Comparison of ENCODE assay signal across 15 cellular contexts in the genomic region with DNA sequence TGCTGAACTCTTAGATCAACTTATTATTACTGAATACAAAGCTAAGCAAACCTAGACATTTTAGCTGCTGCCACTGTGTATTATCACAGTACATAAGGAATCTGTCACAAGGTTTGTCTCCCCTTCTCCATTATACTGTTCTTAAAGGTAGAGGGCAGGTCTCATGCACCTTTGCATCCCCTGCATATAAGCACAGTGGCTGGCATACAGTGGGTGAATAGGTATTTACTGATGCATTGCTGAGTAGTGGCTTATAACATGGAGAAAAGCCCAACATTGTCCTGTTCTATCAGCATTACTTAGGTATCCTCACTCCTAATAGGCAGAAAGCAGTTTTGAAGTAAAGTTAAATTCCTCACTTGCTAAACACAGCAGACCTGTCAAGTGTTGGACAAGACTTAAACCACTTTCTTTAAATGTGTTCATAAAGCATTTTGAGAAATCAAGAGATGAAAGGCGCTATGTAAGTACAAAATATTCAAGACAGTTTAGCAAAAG. TPM values are rescaled to one million over a fixed set of nuclear protein-coding genes. Genes with fewer than 3 reads are reported as not detected.
A peak's percentile ranks its signal among the peaks of the same experiment; 100 is the strongest.
DNase-seq lines count a peak whose midpoint lies in the region; ATAC-seq, FAIRE-seq and TF ChIP-seq lines count a peak whose summit lies in the region.
"Had no signal": no experiment of that assay in that cellular context is flagged by ENCODE, and none has a peak within 500 bp of the region (broad histone marks: within the 10 kb centered on the region; RNA-seq: fewer than 3 reads in every experiment).

No MANE protein-coding gene starts in this region.

- no peak for TF ChIP-seq EP300 in K562 (IDR thresholded peaks at IDR 0.05; ENCODE audit: low read length)

- FAIRE-seq in GM18507 (lab: Jason Lieb, UNC), result peak; percentile 36
- no peak for FAIRE-seq in K562 (lab: Jason Lieb, UNC)

- no TSS peak for BruUV-seq in K562 (replicated peaks; lab: Mats Ljungman, UMichigan)

- no peaks in the 10 kb centered on the region for H3K9me3 ChIP-seq in CD4-positive, alpha-beta T cell (ENCODE audit: control insufficient read depth, low read length)
- no peaks in the 10 kb centered on the region for H3K9me3 ChIP-seq in K562 (replicated peaks; ENCODE audit: control insufficient read depth, insufficient read depth, low read depth, low read length)
- no peaks in the 10 kb centered on the region for H3K9me3 ChIP-seq in right atrium auricular region

- no peaks in the 10 kb centered on the region for H4K20me1 ChIP-seq in K562 (replicated peaks; ENCODE audit: control insufficient read depth, insufficient read depth, low read length)

- intact Hi-C loops in CD4-positive, alpha-beta T cell (cut with DNase I, micrococcal nuclease), result loop anchor here in 1 of 2 experiments (10.0 kb wide), 1 partner anchor 606 kb away; no protein-coding TSS in a partner anchor
- intact Hi-C loops in K562 (cut with micrococcal nuclease), result no loop called here

- H3K36me3 Mint-ChIP-seq in activated T-cell treated with anti-CD3 and anti-CD28 coated beads, Interleukin-2, amount 50 U/mL, for 72 hours (ENCODE audit: insufficient read depth in 2 of 2), result peaks cover 2 to 22% of the 10 kb centered on the region in 2 donors
- peaks cover 15% of the 10 kb centered on the region for H3K36me3 Mint-ChIP-seq in activated T-cell treated with anti-CD3 and anti-CD28 coated beads, Interleukin-2, amount 50 U/mL, for 4 hours (ENCODE audit: insufficient read depth)
- peaks cover 52% of the 10 kb centered on the region for H3K36me3 Mint-ChIP-seq in CD4-positive, alpha-beta T cell (ENCODE audit: low read depth)

- no peaks in the 10 kb centered on the region for H3K9me3 Mint-ChIP-seq in activated T-cell treated with anti-CD3 and anti-CD28 coated beads, Interleukin-2, amount 50 U/mL, for 72 hours
- no peaks in the 10 kb centered on the region for H3K9me3 Mint-ChIP-seq in activated T-cell treated with anti-CD3 and anti-CD28 coated beads, Interleukin-2, amount 50 U/mL, for 4 hours
- no peaks in the 10 kb centered on the region for H3K9me3 Mint-ChIP-seq in CD4-positive, alpha-beta T cell
- H3K9me3 Mint-ChIP-seq: CD4-positive, alpha-beta memory T cell; IgD-negative memory B cell had no signal

- in situ Hi-C loops in K562 (cut with MboI), result loop anchor here (25.0 kb wide), 1 partner anchor 371 kb away; no protein-coding TSS in a partner anchor

- no peak overlapping the region for H3K27ac ChIP-seq in CD4-positive, alpha-beta T cell (ENCODE audit: low read depth, low read length)
- no peak overlapping the region for H3K27ac ChIP-seq in K562 (ENCODE audit: extremely low read depth, low read depth, low read length)
- H3K27ac ChIP-seq in right atrium auricular region, result no peak overlapping the region

- TF ChIP-seq POLR2A in K562 (conservative IDR thresholded peaks at IDR 0.05), result no peak

- peaks cover 48% of the 10 kb centered on the region for H3K36me3 ChIP-seq in K562 (ENCODE audit: control insufficient read depth, insufficient read depth, low read length)
- peaks cover 53% of the 10 kb centered on the region for H3K36me3 ChIP-seq in right atrium auricular region

- no peak overlapping the region for H3K4me2 ChIP-seq in K562 (ENCODE audit: insufficient read depth, low read length)

- 88% methylated on average over 1 of the region's 1 CpG for WGBS in K562 (ENCODE audit: insufficient coverage, low coverage, missing lambda C conversion rate)

- CTCF ChIA-PET in CD4-positive, alpha-beta T cell (lab: Charles Lee), result no interaction called here
- CTCF ChIA-PET in K562 (lab: Yijun Ruan, JAX; ENCODE audit: low intra/inter-chr PET ratio), result no interaction called here

- no peaks in the 10 kb centered on the region for H3K27me3 ChIP-seq in CD4-positive, alpha-beta T cell (ENCODE audit: control insufficient read depth, insufficient read depth, low read length)
- H3K27me3 ChIP-seq in K562 (ENCODE audit: control insufficient read depth in 2 of 2, insufficient read depth in 2 of 2, low read length in 2 of 2), result no peaks in the 10 kb centered on the region
- H3K27me3 ChIP-seq in right atrium auricular region, result no peaks in the 10 kb centered on the region

- TF ChIP-seq RAD21 in K562 (CRISPR knock-in tag; conservative IDR thresholded peaks at IDR 0.05 in 1 of 2, IDR thresholded peaks at IDR 0.05 in 1 of 2), result no peak

- DNase-seq in activated T-cell treated with anti-CD3 and anti-CD28 coated beads, Interleukin-2, amount 50 U/mL, for 72 hours, result no peak
- no peak for DNase-seq in activated T-cell treated with anti-CD3 and anti-CD28 coated beads, Interleukin-2, amount 50 U/mL, for 4 hours
- no peak for DNase-seq in CD4-positive, alpha-beta T cell
- DNase-seq in GM18507 (ENCODE audit: extremely low spot score, insufficient read length, low read depth) (no peak), K562 (ENCODE audit: extremely low read depth in 1 of 4, low spot score in 3 of 4) (no peak), foreskin fibroblast (no peak), AG08395 (ENCODE audit: low spot score) (no peak), right atrium auricular region (ENCODE audit: low spot score) (no peak)
- DNase-seq: ACHN; C1 segment of cervical spinal cord; CD4-positive, alpha-beta memory T cell; DMS79; H7 had no signal

- no peak overlapping the region for H3K9ac ChIP-seq in K562 (ENCODE audit: insufficient read depth in 1 of 2, low read depth in 2 of 2, low read length in 2 of 2)

- H3K4me3 ChIP-seq in K562, result no peak overlapping the region
- no peak overlapping the region for H3K4me3 ChIP-seq in foreskin fibroblast (ENCODE audit: low read depth in 1 of 2, low read length in 2 of 2)
- H3K4me3 ChIP-seq in right atrium auricular region, result no peak overlapping the region

- H2AFZ ChIP-seq in K562 (ENCODE audit: low read depth, low read length), result no peak overlapping the region

- no peaks in the 10 kb centered on the region for H3K9me1 ChIP-seq in K562 (ENCODE audit: control insufficient read depth, insufficient read depth, low read length)

- no peak for TF ChIP-seq CTCF in CD4-positive, alpha-beta T cell (IDR thresholded peaks at IDR 0.05)
- TF ChIP-seq CTCF in K562 (IDR thresholded peaks at IDR 0.05 in 2 of 3, conservative IDR thresholded peaks at IDR 0.05 in 1 of 3; ENCODE audit: insufficient read depth in 2 of 3, low read depth in 1 of 3, low read length in 3 of 3) (no peak), foreskin fibroblast (IDR thresholded peaks at IDR 0.05; ENCODE audit: low read depth, low read length) (no peak), right atrium auricular region (IDR thresholded peaks at IDR 0.05) (no peak)

- peak overlapping the region; percentile 27 for H3K27ac Mint-ChIP-seq in activated T-cell treated with anti-CD3 and anti-CD28 coated beads, Interleukin-2, amount 50 U/mL, for 72 hours
- peak overlapping the region; percentile 13 for H3K27ac Mint-ChIP-seq in CD4-positive, alpha-beta T cell
- H3K27ac Mint-ChIP-seq: B cell; CD4-positive, alpha-beta memory T cell; IgD-negative memory B cell had no signal

- H3K4me1 ChIP-seq in K562 (replicated peaks in 1 of 2; ENCODE audit: control insufficient read depth in 2 of 2, insufficient read depth in 2 of 2, low read length in 2 of 2) (no peaks in the 10 kb centered on the region), right atrium auricular region (no peaks in the 10 kb centered on the region)

- H3K79me2 ChIP-seq in K562 (ENCODE audit: control insufficient read depth, insufficient read depth, low read length), result no peaks in the 10 kb centered on the region

- no peak for ATAC-seq in activated T-cell treated with anti-CD3 and anti-CD28 coated beads, Interleukin-2, amount 50 U/mL, for 72 hours (replicated peaks in 1 of 2)
- ATAC-seq in activated T-cell treated with anti-CD3 and anti-CD28 coated beads, Interleukin-2, amount 50 U/mL, for 4 hours, result no peak
- ATAC-seq in CD4-positive, alpha-beta T cell (ENCODE audit: poor library complexity), result no peak
- ATAC-seq in K562, result peak; percentile 15; the same call in 2 of the 3 replicates

- no peaks in the 10 kb centered on the region for H3K4me1 Mint-ChIP-seq in activated T-cell treated with anti-CD3 and anti-CD28 coated beads, Interleukin-2, amount 50 U/mL, for 72 hours (ENCODE audit: low read depth)
- H3K4me1 Mint-ChIP-seq in activated T-cell treated with anti-CD3 and anti-CD28 coated beads, Interleukin-2, amount 50 U/mL, for 4 hours (ENCODE audit: low read depth), result peaks cover under 1% of the 10 kb centered on the region
- no peaks in the 10 kb centered on the region for H3K4me1 Mint-ChIP-seq in CD4-positive, alpha-beta T cell (ENCODE audit: low read depth)
- H3K4me1 Mint-ChIP-seq: B cell had no signal

- H3K27me3 Mint-ChIP-seq in activated T-cell treated with anti-CD3 and anti-CD28 coated beads, Interleukin-2, amount 50 U/mL, for 72 hours (ENCODE audit: low read depth), result no peaks in the 10 kb centered on the region
- H3K27me3 Mint-ChIP-seq in activated T-cell treated with anti-CD3 and anti-CD28 coated beads, Interleukin-2, amount 50 U/mL, for 4 hours (ENCODE audit: low read depth), result no peaks in the 10 kb centered on the region
- H3K27me3 Mint-ChIP-seq in CD4-positive, alpha-beta T cell, result no peaks in the 10 kb centered on the region
- H3K27me3 Mint-ChIP-seq: B cell; CD4-positive, alpha-beta memory T cell; IgD-negative memory B cell had no signal

- H3K4me3 Mint-ChIP-seq in activated T-cell treated with anti-CD3 and anti-CD28 coated beads, Interleukin-2, amount 50 U/mL, for 72 hours, result no peak overlapping the region
- no peak overlapping the region for H3K4me3 Mint-ChIP-seq in activated T-cell treated with anti-CD3 and anti-CD28 coated beads, Interleukin-2, amount 50 U/mL, for 4 hours
- no peak overlapping the region for H3K4me3 Mint-ChIP-seq in CD4-positive, alpha-beta T cell
- H3K4me3 Mint-ChIP-seq: B cell; CD4-positive, alpha-beta memory T cell; IgD-negative memory B cell had no signal

- POLR2A ChIA-PET in CD4-positive, alpha-beta T cell (lab: Charles Lee), result no interaction called here
- POLR2A ChIA-PET in K562 (lab: Yijun Ruan, JAX), result interaction anchor here (0.7 kb wide), 1 partner anchor 33 kb away, joined by 3 read pairs; no protein-coding TSS in a partner anchor

RNA-seq across cellular contexts. Expression of gene SF3B1, which starts 43.6 kb away (rescaled TPM):
- 100 to 1,000 TPM; 272 to 284 TPM for total RNA-seq in activated T-cell treated with anti-CD3 and anti-CD28 coated beads, Interleukin-2, amount 50 U/mL, for 72 hours
- total RNA-seq in activated T-cell treated with anti-CD3 and anti-CD28 coated beads, Interleukin-2, amount 50 U/mL, for 4 hours, result 100 to 1,000 TPM; 242 to 249 (median 243) TPM
- total RNA-seq in CD4-positive, alpha-beta T cell, result 100 to 1,000 TPM; 498 to 529 TPM
- total RNA-seq in K562 (2011; cell fraction: chromatin; rRNA removed; ENCODE audit: low replicate concordance), result 275 and 561 TPM in 2 replicates
- 81.5 and 115 TPM in 2 replicates for total RNA-seq in K562 (2011; cell fraction: nucleolus; rRNA removed)
- 184 and 196 TPM in 2 replicates for total RNA-seq in K562 (2011; cell fraction: nucleoplasm; rRNA removed)
- total RNA-seq in K562 (2014; rRNA removed) (96.2 and 118 TPM in 2 replicates), K562 (2014; rRNA removed; fragmentation: Illumina TruSeq; extraction: Trizol) (209 and 283 TPM in 2 replicates), K562 (2015; rRNA removed; fragmentation: Illumina TruSeq; extraction: Trizol) (168 and 176 TPM in 2 replicates), K562 (2021) (180 and 182 TPM in 2 replicates), right atrium auricular region (100 to 1,000 TPM; 103 to 128 TPM)
- polyA plus RNA-seq in K562 (2011; rRNA removed) (340 and 377 TPM in 2 replicates), K562 (2014; fragmentation: Illumina TruSeq; extraction: Trizol) (238 and 243 TPM in 2 replicates), K562 (2014; fragmentation: Nextera tagmentation; extraction: Ambion mirVana) (100 to 1,000 TPM; 125 to 177 TPM), K562 (2014; rRNA removed) (144 and 145 TPM in 2 replicates)
- polyA plus RNA-seq in K562 (2011; cell fraction: cytosol; rRNA removed), result 104 and 199 TPM in 2 replicates
- 387 and 786 TPM in 2 replicates for polyA plus RNA-seq in K562 (2011; cell fraction: nucleus; rRNA removed)
- polyA plus RNA-seq in K562 (2012), result 124 and 183 TPM in 2 replicates
- 859 and 924 TPM in 2 replicates for polyA minus RNA-seq in K562 (2011; rRNA and poly(A)+ RNA removed)
- polyA minus RNA-seq in K562 (2011; cell fraction: cytosol; rRNA and poly(A)+ RNA removed), result 67.3 and 81.8 TPM in 2 replicates
- polyA minus RNA-seq in K562 (2011; cell fraction: nucleus; rRNA and poly(A)+ RNA removed), result 130 and 336 TPM in 2 replicates
